ENCODE assay signal across 17 cellular contexts in genomic region chr15:71114066-71114680, GRCh38. TPM values are rescaled to one million over a fixed set of nuclear protein-coding genes. Genes with fewer than 3 reads are reported as not detected.
DNase-seq lines count a peak whose midpoint lies in the region; FAIRE-seq and TF ChIP-seq lines count a peak whose summit lies in the region.
"Had no signal": no experiment of that assay in that cellular context is flagged by ENCODE, and none has a peak within 500 bp of the region (broad histone marks: within the 10 kb centered on the region; RNA-seq: fewer than 3 reads in every experiment).

No MANE protein-coding gene starts in this region.

- intact Hi-C loops in kidney (cut with DNase I): loop anchor here (10.0 kb wide), 1 partner anchor 321 kb away; no protein-coding TSS in a partner anchor

- no peaks in the 10 kb centered on the region for H3K9me3 ChIP-seq in ES-I3 (ENCODE audit: control insufficient read depth, insufficient read depth, low read length)
- H3K9me3 ChIP-seq in hepatocyte (ENCODE audit: low read depth): no peaks in the 10 kb centered on the region
- no peaks in the 10 kb centered on the region for H3K9me3 ChIP-seq in kidney (ENCODE audit: control insufficient read depth in 1 of 2, low read length in 2 of 2)
- H3K9me3 ChIP-seq: BLaER1, esophagus squamous epithelium had no signal

- peaks cover 27% of the 10 kb centered on the region for H3K4me1 Mint-ChIP-seq in neural crest cell

- H4K20me1 ChIP-seq in hepatocyte (ENCODE audit: insufficient read depth, poor library complexity, severe bottlenecking): no peaks in the 10 kb centered on the region

- peaks cover 35% of the 10 kb centered on the region for H3K27me3 Mint-ChIP-seq in neural crest cell (ENCODE audit: low read depth)

- H3K36me3 ChIP-seq in ES-I3 (ENCODE audit: insufficient read depth, low read length) (no peaks in the 10 kb centered on the region), hepatocyte (replicated peaks; ENCODE audit: insufficient read depth, low read depth) (no peaks in the 10 kb centered on the region), kidney (ENCODE audit: control insufficient read depth in 1 of 2, insufficient read depth in 2 of 2, low read length in 2 of 2) (no peaks in the 10 kb centered on the region)
- H3K36me3 ChIP-seq: BLaER1, esophagus squamous epithelium had no signal

- H3K27me3 ChIP-seq in hepatocyte: peaks cover 13% of the 10 kb centered on the region

- 61% methylated on average over 11 of the region's 11 CpGs for WGBS in hepatocyte (ENCODE audit: low lambda C conversion rate, missing lambda C conversion rate)

- H3K4me3 Mint-ChIP-seq in neural crest cell: peak overlapping the region; percentile 65
- H3K4me3 Mint-ChIP-seq: activated naive CD8-positive, alpha-beta T cell treated with anti-CD3 and anti-CD28 coated beads, Interleukin-2, amount 50 U/mL, for 24 hours had no signal

- peak overlapping the region; percentile 75 for H3K4me2 ChIP-seq in hepatocyte

- H3K27ac ChIP-seq in hepatocyte (no peak overlapping the region), kidney (ENCODE audit: low read depth in 2 of 2, low read length in 2 of 2) (peak overlapping the region in 1 of 2 donors; percentile 33)
- H3K27ac ChIP-seq: BLaER1 had no signal

- H3K9me3 Mint-ChIP-seq in neural crest cell: no peaks in the 10 kb centered on the region
- H3K9me3 Mint-ChIP-seq: activated naive CD8-positive, alpha-beta T cell treated with anti-CD3 and anti-CD28 coated beads, Interleukin-2, amount 50 U/mL, for 24 hours; stimulated activated effector memory CD8-positive, alpha-beta T cell treated with anti-CD3 and anti-CD28 coated beads, Interleukin-12 subunit alpha, Interleukin-12 subunit beta, amount 100 ng/mL, for 72 hours had no signal

- H3K4me3 ChIP-seq in hepatocyte: no peak overlapping the region
- no peak overlapping the region for H3K4me3 ChIP-seq in kidney (ENCODE audit: low read length in 2 of 2)

- DNase-seq in NCI-H345 treated with DMSO at 0.1 percent for 48 hours (lab: John Stamatoyannopoulos, UW; ENCODE audit: unreplicated experiment) (peak; percentile 6), hepatocyte (ENCODE audit: low spot score) (no peak), neural crest cell (ENCODE audit: low read depth, low spot score) (no peak), kidney (no peak), dermis blood vessel endothelial cell (no peak), hypothalamus (lab: John Stamatoyannopoulos, UW) (no peak)
- DNase-seq: activated CD8-positive, alpha-beta memory T cell treated with anti-CD3 and anti-CD28 coated beads, Interleukin-2, amount 50 U/mL, for 4 hours; activated naive CD8-positive, alpha-beta T cell treated with anti-CD3 and anti-CD28 coated beads, Interleukin-2, amount 50 U/mL, for 24 hours; EL; esophagus squamous epithelium; hippocampal formation; NCI-H2107; retina; stimulated activated CD4-positive, alpha-beta T cell treated with anti-CD3 and anti-CD28 coated beads, Interleukin-4, amount 100 ng/mL, for 1 hour had no signal

- no peaks in the 10 kb centered on the region for H3K9me2 ChIP-seq in hepatocyte (replicated peaks; ENCODE audit: insufficient read depth)

- no peak overlapping the region for H3K27ac Mint-ChIP-seq in neural crest cell (ENCODE audit: unreplicated experiment)
- H3K27ac Mint-ChIP-seq: activated naive CD8-positive, alpha-beta T cell treated with anti-CD3 and anti-CD28 coated beads, Interleukin-2, amount 50 U/mL, for 24 hours; stimulated activated effector memory CD8-positive, alpha-beta T cell treated with anti-CD3 and anti-CD28 coated beads, Interleukin-12 subunit alpha, Interleukin-12 subunit beta, amount 100 ng/mL, for 72 hours had no signal

- H3K79me2 ChIP-seq in hepatocyte: no peaks in the 10 kb centered on the region

- H3K9ac ChIP-seq in ES-I3 (ENCODE audit: low read depth, low read length) (peak overlapping the region; percentile 73; the same call in 1 of the 2 replicates), kidney (ENCODE audit: low read length in 2 of 2) (no peak overlapping the region)
- H3K9ac ChIP-seq: BLaER1 had no signal

- FAIRE-seq in kidney (lab: Jason Lieb, UNC): no peak

- H3K4me1 ChIP-seq in ES-I3 (ENCODE audit: insufficient read depth, low read length): peaks cover 13% of the 10 kb centered on the region
- no peaks in the 10 kb centered on the region for H3K4me1 ChIP-seq in hepatocyte (ENCODE audit: insufficient read depth)
- H3K4me1 ChIP-seq in kidney (ENCODE audit: control insufficient read depth in 1 of 2, insufficient read depth in 1 of 2, low read depth in 1 of 2, low read length in 2 of 2): peaks cover 2 to 12% of the 10 kb centered on the region in 2 donors

- H2AFZ ChIP-seq in hepatocyte: no peak overlapping the region

- no peak for TF ChIP-seq CTCF in hepatocyte (IDR thresholded peaks at IDR 0.05; ENCODE audit: poor library complexity)
- no peak for TF ChIP-seq CTCF in neural crest cell (conservative IDR thresholded peaks at IDR 0.05)
- TF ChIP-seq CTCF in kidney (IDR thresholded peaks at IDR 0.05; ENCODE audit: borderline replicate concordance, extremely low read depth, insufficient read depth): no peak

- no peaks in the 10 kb centered on the region for H3K36me3 Mint-ChIP-seq in neural crest cell (ENCODE audit: low read depth)
- H3K36me3 Mint-ChIP-seq: stimulated activated effector memory CD8-positive, alpha-beta T cell treated with anti-CD3 and anti-CD28 coated beads, Interleukin-12 subunit alpha, Interleukin-12 subunit beta, amount 100 ng/mL, for 72 hours had no signal

RNA-seq across cellular contexts. Expression of gene THSD4, which starts 1.1 kb away (rescaled TPM):
- total RNA-seq in hepatocyte (7.0 and 8.0 TPM in 2 replicates), neural crest cell (1.3 and 1.4 TPM in 2 replicates), kidney (36.3 TPM), dermis blood vessel endothelial cell (34.2 and 38.4 TPM in 2 replicates)
- polyA plus RNA-seq in hepatocyte (3.3 and 4.3 TPM in 2 replicates), kidney (ENCODE audit: insufficient read depth, low read depth, low replicate concordance) (9.4 TPM)
